7 cellular contexts compared by ENCODE assay signal in the genomic region with DNA sequence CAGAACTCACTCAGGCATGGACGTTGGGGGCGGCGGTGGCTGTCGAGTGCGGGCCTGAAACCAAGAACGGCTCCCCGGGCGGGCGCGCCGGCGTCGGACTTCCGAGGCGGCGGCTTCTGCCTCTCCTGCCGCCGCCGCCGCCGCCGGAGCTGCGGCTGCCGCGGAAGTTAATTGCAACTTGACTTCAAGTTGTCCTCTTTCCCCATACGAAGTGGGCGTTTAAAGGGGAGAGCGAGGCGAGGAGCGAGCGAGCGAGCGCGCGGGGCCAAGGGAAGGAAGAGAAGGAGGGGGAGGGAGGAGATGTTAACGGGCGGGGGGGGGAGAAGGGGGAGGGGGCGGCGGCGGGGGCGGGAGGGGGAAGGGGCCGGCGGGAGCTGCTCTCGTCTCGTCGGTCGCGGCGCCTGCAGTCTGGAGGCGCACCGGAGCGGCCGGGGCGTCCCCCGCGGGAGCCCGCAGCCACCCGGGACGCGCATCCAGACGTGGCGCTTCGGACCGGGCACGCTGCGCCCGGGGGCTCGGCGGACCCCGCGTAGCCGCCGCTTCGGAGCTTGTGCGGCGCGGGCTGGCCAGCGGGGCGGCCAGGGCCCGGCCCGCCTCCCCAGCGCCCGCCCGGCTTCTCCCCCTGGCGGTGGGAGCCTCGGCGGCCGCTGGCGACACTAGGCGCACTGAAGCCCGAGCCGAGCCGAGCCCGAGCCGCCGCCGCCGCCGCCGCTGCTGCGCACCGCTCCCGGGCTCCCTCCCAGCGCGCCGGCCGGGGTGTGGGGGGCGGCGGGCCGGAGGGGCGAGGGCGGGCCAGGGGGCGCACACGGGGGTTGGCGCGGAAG. TPM values are rescaled to one million over a fixed set of nuclear protein-coding genes. Genes with fewer than 3 reads are reported as not detected.
DNase-seq lines count a peak whose midpoint lies in the region; ATAC-seq, FAIRE-seq and TF ChIP-seq lines count a peak whose summit lies in the region.

No MANE protein-coding gene starts in this region.

- no peak for FAIRE-seq in GM12891 (lab: Jason Lieb, UNC)

- TF ChIP-seq POLR2A in GM12891 (IDR thresholded peaks at IDR 0.05; ENCODE audit: low read depth, low read length): no peak

- peak; percentile 68 for DNase-seq in GM12891 (ENCODE audit: insufficient read length, low spot score)
- DNase-seq in NCI-H146 treated with DMSO at 0.1 percent for 48 hours (lab: John Stamatoyannopoulos, UW; ENCODE audit: unreplicated experiment): peak; percentile 13
- DNase-seq in activated CD4-positive, alpha-beta T cell treated with anti-CD3 and anti-CD28 coated beads for 4 hours: peak; percentile 77
- peak; percentile 70 for DNase-seq in dermis blood vessel endothelial cell
- peak; percentile 59 to 73 for DNase-seq in lung microvascular endothelial cell (ENCODE audit: low read depth in 2 of 2)
- peak; percentile 69 for DNase-seq in stimulated activated CD8-positive, alpha-beta memory T cell treated with anti-CD3 and anti-CD28 coated beads, Interleukin-12 subunit alpha, Interleukin-12 subunit beta, amount 100 ng/mL, for 4 hours (ENCODE audit: low read depth)

- ATAC-seq in HG02623 (IDR thresholded peaks at IDR 0.05; ENCODE audit: unreplicated experiment): peak; percentile 95

TF ChIP-seq in GM12891, 5 proteins besides CTCF, POLR2A, EP300 and RAD21:
- TF ChIP-seq SPI1 (IDR thresholded peaks at IDR 0.05; ENCODE audit: low read depth, low read length): no peak
- TF ChIP-seq POLR2AphosphoS5 (IDR thresholded peaks at IDR 0.05; ENCODE audit: low read depth, low read length): no peak
- TF ChIP-seq TAF1 (IDR thresholded peaks at IDR 0.05; ENCODE audit: low read depth, low read length): no peak
- TF ChIP-seq POU2F2 (IDR thresholded peaks at IDR 0.05; ENCODE audit: low read depth, low read length): no peak
- no peak for TF ChIP-seq PAX5 (IDR thresholded peaks at IDR 0.05; ENCODE audit: insufficient read depth, low read length, severe bottlenecking)

RNA-seq across cellular contexts. Expression of a gene that starts 19.7 kb away (rescaled TPM):
- 0.32 TPM for polyA plus RNA-seq in GM12891 (2012; ENCODE audit: low read depth, missing spikeins)
- total RNA-seq in dermis blood vessel endothelial cell (12.1 and 20.1 TPM in 2 replicates), lung microvascular endothelial cell (3.5 and 4.2 TPM in 2 replicates)

Comparison
In these comparisons a context has a peak if more than half of its experiments do, and no peak if none do; other contexts are left out.
1. Peak in every context shown above with its lines: DNase-seq and ATAC-seq.
2. DNase-seq: peak in every context shown above with its lines; median percentile 77 in activated CD4-positive, alpha-beta T cell treated with anti-CD3 and anti-CD28 coated beads for 4 hours; 70 in dermis blood vessel endothelial cell; 69 in stimulated activated CD8-positive, alpha-beta memory T cell treated with anti-CD3 and anti-CD28 coated beads, Interleukin-12 subunit alpha, Interleukin-12 subunit beta, amount 100 ng/mL, for 4 hours; 68 in GM12891; 66 in lung microvascular endothelial cell; 13 in NCI-H146 treated with DMSO at 0.1 percent for 48 hours.